ENCODE assay signal across 20 cellular contexts in the genomic region with DNA sequence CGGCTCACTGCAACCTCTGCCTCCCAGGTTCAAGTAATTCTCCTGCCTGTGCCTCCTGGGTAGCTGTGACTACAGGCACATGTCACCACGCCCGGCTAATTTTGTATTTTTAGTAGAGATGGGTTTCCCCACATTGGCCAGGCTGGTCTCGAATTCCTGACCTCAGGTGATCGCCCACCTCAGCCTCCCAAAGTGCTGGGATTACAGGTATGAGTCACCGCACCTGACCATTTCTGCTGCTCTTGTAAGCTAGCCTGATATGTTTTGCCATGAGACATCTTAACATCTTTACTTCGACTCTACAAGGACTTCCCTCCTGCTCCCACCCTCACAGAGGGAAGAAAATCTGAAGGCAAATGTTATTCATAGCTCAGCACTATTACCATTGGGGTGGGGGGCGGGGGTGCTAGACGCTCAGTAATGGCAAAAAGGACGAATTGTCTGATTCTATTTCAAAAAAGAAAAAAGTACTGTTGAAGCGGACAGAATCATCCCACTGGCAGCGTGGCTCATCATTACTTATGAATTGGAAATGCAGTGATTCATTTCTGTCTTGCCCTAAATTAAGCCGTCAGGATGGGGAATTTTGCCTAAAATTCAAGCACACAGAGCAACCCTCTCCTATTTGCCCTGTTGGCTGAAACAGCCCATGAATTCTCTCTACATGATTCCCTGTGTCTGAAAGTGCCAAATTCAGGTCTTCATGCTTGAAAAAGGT. TPM values are rescaled to one million over a fixed set of nuclear protein-coding genes. Genes with fewer than 3 reads are reported as not detected.
"Had no signal": no experiment of that assay in that cellular context is flagged by ENCODE, and none has a peak within 500 bp of the region (broad histone marks: within the 10 kb centered on the region; RNA-seq: fewer than 3 reads in every experiment).

No MANE protein-coding gene starts in this region.

- DNase-seq: activated CD4-positive, alpha-beta T cell treated with anti-CD3 and anti-CD28 coated beads, Interleukin-2, amount 50 U/mL, for 1 hour; activated CD4-positive, CD25-positive, alpha-beta regulatory T cell treated with anti-CD3 and anti-CD28 coated beads, Interleukin-2, amount 50 U/mL, for 72 hours; activated CD8-positive, alpha-beta T cell treated with anti-CD3 and anti-CD28 coated beads, Interleukin-2, amount 10 ng/mL, durations not matched to agents 7 days and 5 days; activated T-cell treated with anti-CD3 and anti-CD28 coated beads, Interleukin-2, amount 50 U/mL, for 1 hour; aorta; brain microvascular endothelial cell; dermis blood vessel endothelial cell; effector memory CD4-positive, alpha-beta T cell; left cardiac atrium; midbrain; natural killer cell; right cardiac atrium; stimulated activated CD4-positive, alpha-beta T cell treated with anti-CD3 and anti-CD28 coated beads, Interleukin-1b, Interleukin-23, amount 100 ng/mL, for 48 hours; stimulated activated naive CD8-positive, alpha-beta T cell treated with anti-CD3 and anti-CD28 coated beads, Interleukin-15, amount 100 ng/mL, for 72 hours; T-helper 2 cell; transverse colon; WERI-Rb-1 had no signal

- H3K4me3 ChIP-seq: gastroesophageal sphincter, skin epidermis, suprapubic skin, transverse colon had no signal

RNA-seq across cellular contexts. Expression of gene WWC1, which starts 46.4 kb away (rescaled TPM):
- total RNA-seq: activated CD8-positive, alpha-beta T cell treated with anti-CD3 and anti-CD28 coated beads, Interleukin-2, amount 10 ng/mL, durations not matched to agents 7 days and 5 days had no signal
